22 cellular contexts compared by ENCODE assay signal in the genomic region with DNA sequence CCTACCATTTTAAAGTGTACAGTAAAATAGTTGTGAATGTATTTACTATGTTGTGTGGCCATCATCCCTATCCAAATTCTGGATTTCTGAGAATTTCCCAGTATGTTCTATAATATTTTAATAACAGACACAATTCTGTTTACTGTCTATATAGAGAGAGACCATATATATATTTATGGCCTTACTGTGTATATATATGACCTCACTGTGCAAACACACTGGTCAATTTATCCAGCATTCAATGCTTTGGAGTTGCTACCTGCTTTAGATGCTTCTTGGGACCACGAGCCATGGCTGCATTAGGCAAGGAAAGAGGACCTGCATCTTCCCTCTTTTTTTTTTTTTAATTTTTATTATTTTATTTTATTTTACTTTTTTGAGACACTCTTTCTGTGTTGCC. TPM values are rescaled to one million over a fixed set of nuclear protein-coding genes. Genes with fewer than 3 reads are reported as not detected.
DNase-seq lines count a peak whose midpoint lies in the region; ATAC-seq and TF ChIP-seq lines count a peak whose summit lies in the region.
"Had no signal": no experiment of that assay in that cellular context is flagged by ENCODE, and none has a peak within 500 bp of the region (broad histone marks: within the 10 kb centered on the region; RNA-seq: fewer than 3 reads in every experiment).

No MANE protein-coding gene starts in this region.

- H3F3A ChIP-seq in PC-9 (ENCODE audit: insufficient read depth, low read depth), result no peaks in the 10 kb centered on the region

- H3K9me3 Mint-ChIP-seq in activated T-cell treated with anti-CD3 and anti-CD28 coated beads, Interleukin-2, amount 50 U/mL, for 72 hours, result peaks cover 0 to 1% of the 10 kb centered on the region in 2 donors
- H3K9me3 Mint-ChIP-seq in activated T-cell treated with anti-CD3 and anti-CD28 coated beads, Interleukin-2, amount 50 U/mL, for 24 hours, result no peaks in the 10 kb centered on the region
- H3K9me3 Mint-ChIP-seq in stimulated activated naive B cell treated with anti-CD40 and anti-IgM and Interleukin-4, amounts not matched to agents 10 μg/mL and 1 μg/mL and 100 μg/mL, for 72 hours, result peaks cover 0 to 2% of the 10 kb centered on the region in 2 donors
- H3K9me3 Mint-ChIP-seq: CD4-positive, CD25-positive, alpha-beta regulatory T cell had no signal

- ATAC-seq in activated T-cell treated with anti-CD3 and anti-CD28 coated beads, Interleukin-2, amount 50 U/mL, for 72 hours (replicated peaks in 1 of 2), result no peak
- ATAC-seq in left colon (peak; percentile 88), GM18870 (IDR thresholded peaks at IDR 0.05; ENCODE audit: unreplicated experiment) (no peak)
- ATAC-seq in stimulated activated naive B cell treated with anti-CD40 and anti-IgM and Interleukin-4, amounts not matched to agents 10 μg/mL and 1 μg/mL and 100 μg/mL, for 72 hours (replicated peaks), result no peak
- ATAC-seq: GM12878 had no signal

- no peak for TF ChIP-seq CTCF in LNCaP clone FGC (IDR thresholded peaks at IDR 0.05; ENCODE audit: control insufficient read depth, extremely low read depth, insufficient read depth)
- TF ChIP-seq CTCF in PC-9 (conservative IDR thresholded peaks at IDR 0.05), result no peak

- BruUV-seq in PC-9 (replicated peaks; lab: Mats Ljungman, UMichigan), result no TSS peak

- no peaks in the 10 kb centered on the region for H3K27me3 Mint-ChIP-seq in activated T-cell treated with anti-CD3 and anti-CD28 coated beads, Interleukin-2, amount 50 U/mL, for 72 hours (ENCODE audit: low read depth)
- H3K27me3 Mint-ChIP-seq in activated T-cell treated with anti-CD3 and anti-CD28 coated beads, Interleukin-2, amount 50 U/mL, for 24 hours, result no peaks in the 10 kb centered on the region
- no peaks in the 10 kb centered on the region for H3K27me3 Mint-ChIP-seq in stimulated activated naive B cell treated with anti-CD40 and anti-IgM and Interleukin-4, amounts not matched to agents 10 μg/mL and 1 μg/mL and 100 μg/mL, for 72 hours
- H3K27me3 Mint-ChIP-seq: CD4-positive, CD25-positive, alpha-beta regulatory T cell had no signal

- H3K27ac Mint-ChIP-seq in activated T-cell treated with anti-CD3 and anti-CD28 coated beads, Interleukin-2, amount 50 U/mL, for 72 hours, result peak overlapping the region; percentile 63
- H3K27ac Mint-ChIP-seq in activated T-cell treated with anti-CD3 and anti-CD28 coated beads, Interleukin-2, amount 50 U/mL, for 24 hours, result no peak overlapping the region
- H3K27ac Mint-ChIP-seq in stimulated activated naive B cell treated with anti-CD40 and anti-IgM and Interleukin-4, amounts not matched to agents 10 μg/mL and 1 μg/mL and 100 μg/mL, for 72 hours, result peak overlapping the region; percentile 37

- H3K4me2 ChIP-seq in PC-9, result no peak overlapping the region
- H3K4me2 ChIP-seq: KMS-11 had no signal

- H3K4me1 Mint-ChIP-seq in activated T-cell treated with anti-CD3 and anti-CD28 coated beads, Interleukin-2, amount 50 U/mL, for 72 hours (ENCODE audit: low read depth), result peaks cover 22% of the 10 kb centered on the region
- peaks cover 25% of the 10 kb centered on the region for H3K4me1 Mint-ChIP-seq in activated T-cell treated with anti-CD3 and anti-CD28 coated beads, Interleukin-2, amount 50 U/mL, for 24 hours (ENCODE audit: low read depth)
- H3K4me1 Mint-ChIP-seq in stimulated activated naive B cell treated with anti-CD40 and anti-IgM and Interleukin-4, amounts not matched to agents 10 μg/mL and 1 μg/mL and 100 μg/mL, for 72 hours, result peaks cover 43 to 76% of the 10 kb centered on the region in 2 donors

- H2AFZ ChIP-seq in PC-9, result no peak overlapping the region

- H3K27me3 ChIP-seq in PC-9 (ENCODE audit: insufficient read depth, low read depth), result no peaks in the 10 kb centered on the region

- CTCF ChIA-PET in PC-9 (lab: Charles Lee), result no interaction called here

- H3K36me3 Mint-ChIP-seq in activated T-cell treated with anti-CD3 and anti-CD28 coated beads, Interleukin-2, amount 50 U/mL, for 72 hours (ENCODE audit: insufficient read depth in 2 of 2), result no peaks in the 10 kb centered on the region
- no peaks in the 10 kb centered on the region for H3K36me3 Mint-ChIP-seq in activated T-cell treated with anti-CD3 and anti-CD28 coated beads, Interleukin-2, amount 50 U/mL, for 24 hours (ENCODE audit: low read depth)
- peaks cover 39 to 53% of the 10 kb centered on the region in 2 donors for H3K36me3 Mint-ChIP-seq in stimulated activated naive B cell treated with anti-CD40 and anti-IgM and Interleukin-4, amounts not matched to agents 10 μg/mL and 1 μg/mL and 100 μg/mL, for 72 hours

- in situ Hi-C loops in ACHN (cut with HindIII; ENCODE audit: low pct_ligation_motif_present, low pct_unique_long_range_greater_than_20kb, low sequenced_read_pairs), result no loop called here

- H3K36me3 ChIP-seq in PC-9 (ENCODE audit: low read depth), result no peaks in the 10 kb centered on the region

- POLR2A ChIA-PET in PC-9 (lab: Charles Lee; ENCODE audit: unreplicated experiment), result no interaction called here

- H3K4me3 ChIP-seq in LNCaP clone FGC (ENCODE audit: low read depth, low read length) (no peak overlapping the region), PC-9 (no peak overlapping the region)
- H3K4me3 ChIP-seq: GM12878, SK-N-MC had no signal

- no peak overlapping the region for H3K27ac ChIP-seq in PC-9
- H3K27ac ChIP-seq: KMS-11, SK-N-MC had no signal

- intact Hi-C loops in left colon (cut with DNase I, micrococcal nuclease), result no loop called here
- intact Hi-C loops in PC-9 (cut with micrococcal nuclease; ENCODE audit: unreplicated experiment), result no loop called here

- no peaks in the 10 kb centered on the region for H3K79me2 ChIP-seq in PC-9 (ENCODE audit: low read depth)

- no peaks in the 10 kb centered on the region for H4K20me1 ChIP-seq in PC-9 (ENCODE audit: insufficient read depth)

- H3K4me3 Mint-ChIP-seq in activated T-cell treated with anti-CD3 and anti-CD28 coated beads, Interleukin-2, amount 50 U/mL, for 72 hours, result no peak overlapping the region
- H3K4me3 Mint-ChIP-seq in activated T-cell treated with anti-CD3 and anti-CD28 coated beads, Interleukin-2, amount 50 U/mL, for 24 hours, result no peak overlapping the region
- no peak overlapping the region for H3K4me3 Mint-ChIP-seq in stimulated activated naive B cell treated with anti-CD40 and anti-IgM and Interleukin-4, amounts not matched to agents 10 μg/mL and 1 μg/mL and 100 μg/mL, for 72 hours

- DNase-seq in activated T-cell treated with anti-CD3 and anti-CD28 coated beads, Interleukin-2, amount 50 U/mL, for 72 hours, result no peak
- no peak for DNase-seq in activated T-cell treated with anti-CD3 and anti-CD28 coated beads, Interleukin-2, amount 50 U/mL, for 24 hours
- peak; percentile 59 for DNase-seq in LNCaP clone FGC (ENCODE audit: low read depth)
- no peak for DNase-seq in left colon
- DNase-seq in stimulated activated naive B cell treated with anti-CD40 and anti-IgM and Interleukin-4, amounts not matched to agents 10 μg/mL and 1 μg/mL and 100 μg/mL, for 72 hours, result no peak
- no peak for DNase-seq in ACHN
- DNase-seq in PC-9, result no peak
- DNase-seq: DMS79 treated with DMSO at 0.1 percent for 48 hours, GOT3, HCEC 1CT, NCI-H1105, NCI-H146, NCI-H2081, NCI-H2171, NCI-H345, OCI-M1, SHP77 had no signal

- peaks cover 10% of the 10 kb centered on the region for H3K4me1 ChIP-seq in PC-9 (replicated peaks; ENCODE audit: insufficient read depth)

- H3K9me2 ChIP-seq in PC-9 (ENCODE audit: insufficient read depth), result no peaks in the 10 kb centered on the region

- no peaks in the 10 kb centered on the region for H3K9me3 ChIP-seq in PC-9 (ENCODE audit: insufficient read depth, low read depth)

RNA-seq across cellular contexts. Expression of a gene that starts 40.2 kb away (rescaled TPM):
- total RNA-seq in activated T-cell treated with anti-CD3 and anti-CD28 coated beads, Interleukin-2, amount 50 U/mL, for 72 hours, result 10 to 100 TPM in 1 of 2 donors, 1 to 10 TPM in 1; 7.7 to 12.4 TPM
- 10 to 100 TPM; 15.7 to 21.9 TPM for total RNA-seq in left colon
- 13.3 and 18.6 TPM in 2 replicates for total RNA-seq in PC-9 (2021)
